In the genomic region with DNA sequence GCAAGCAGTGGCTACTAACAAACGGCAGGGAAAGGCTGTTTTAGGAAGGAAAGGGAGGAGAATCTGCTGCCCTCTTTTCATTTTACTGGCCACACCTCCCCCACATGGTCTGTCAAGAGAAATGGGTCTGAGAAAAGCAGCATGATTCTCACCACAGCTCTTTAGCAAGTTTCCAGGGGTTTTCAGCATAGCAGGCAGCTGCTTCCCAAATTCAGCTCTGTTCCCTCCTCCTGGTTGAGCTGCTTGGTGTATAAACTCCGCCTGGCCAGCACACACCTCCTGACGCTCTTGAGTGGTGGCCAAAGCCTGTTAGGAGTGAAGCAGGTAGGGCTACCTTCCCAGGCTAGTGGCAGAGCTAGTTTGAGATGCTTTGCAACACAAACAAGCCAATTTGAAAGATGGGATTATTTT, we compare ENCODE assay signal across 10 cellular contexts.
DNase-seq lines count a peak whose midpoint lies in the region; ATAC-seq and TF ChIP-seq lines count a peak whose summit lies in the region.
"Had no signal": no experiment of that assay in that cellular context is flagged by ENCODE, and none has a peak within 500 bp of the region (broad histone marks: within the 10 kb centered on the region; RNA-seq: fewer than 3 reads in every experiment).

No MANE protein-coding gene starts in this region.

- H3K4me1 ChIP-seq in lower lobe of right lung = peaks cover 15% of the 10 kb centered on the region
- H3K4me1 ChIP-seq in upper lobe of left lung = peaks cover 0 to 10% (median 10%) of the 10 kb centered on the region in 4 donors

- H3K27ac ChIP-seq in dorsolateral prefrontal cortex (peak overlapping the region in 53 of 59 donors; percentile 0 to 79 (median 60)), lower lobe of right lung (no peak overlapping the region), upper lobe of left lung (peak overlapping the region in 1 of 4 donors; percentile 3)

- WGBS in upper lobe of left lung, 2 donors = 0 to 9% methylated on average over 3 of the region's 3 CpGs

- no peak for TF ChIP-seq POLR2A in upper lobe of left lung (IDR thresholded peaks at IDR 0.05)

- H3K4me3 ChIP-seq in dorsolateral prefrontal cortex (peak overlapping the region in 35 of 59 donors; percentile 4 to 51 (median 27)), lower lobe of right lung (peak overlapping the region; percentile 44), upper lobe of left lung (peak overlapping the region in 3 of 4 donors; percentile 24 to 45 (median 42))

- DNase-seq in NCI-H1417 (lab: John Stamatoyannopoulos, UW) (peak; percentile 42 to 72 (median 71)), NCI-H1417 treated with DMSO at 0.1 percent for 48 hours (lab: John Stamatoyannopoulos, UW) (no peak), dorsolateral prefrontal cortex (peak in 5 of 10 donors; percentile 10 to 46 (median 32)), lower lobe of right lung (peak; percentile 45), upper lobe of left lung (peak in 1 of 2 donors; percentile 55), HuH-7 (ENCODE audit: low spot score) (no peak), KG1 (lab: John Stamatoyannopoulos, UW) (no peak), T-helper 9 cell (no peak)
- DNase-seq: activated CD4-positive, alpha-beta T cell treated with anti-CD3 and anti-CD28 coated beads, Interleukin-2, amount 50 U/mL, for 1 hour; HFFc6 had no signal

- no peaks in the 10 kb centered on the region for H3K36me3 ChIP-seq in lower lobe of right lung
- H3K36me3 ChIP-seq in upper lobe of left lung = no peaks in the 10 kb centered on the region

- ATAC-seq in lower lobe of right lung (peak; percentile 83 to 86), upper lobe of left lung (ENCODE audit: low FRiP score in 2 of 2) (peak; percentile 73 to 84)

- peak in 2 of 56 donors; percentile 7 to 9 for TF ChIP-seq CTCF in dorsolateral prefrontal cortex (IDR thresholded peaks at IDR 0.05 in 54 of 56, conservative IDR thresholded peaks at IDR 0.05 in 2 of 56; ENCODE audit: low read depth in 1 of 56, partially characterized antibody in 56 of 56)
- TF ChIP-seq CTCF in lower lobe of right lung (IDR thresholded peaks at IDR 0.05) = no peak
- TF ChIP-seq CTCF in upper lobe of left lung (IDR thresholded peaks at IDR 0.05) = no peak

- intact Hi-C loops in dorsolateral prefrontal cortex (cut with DNase I) = loop anchor here (5.0 to 10.0 kb wide), 3 partner anchors 32 to 93 kb away; no protein-coding TSS in a partner anchor
- intact Hi-C loops in lower lobe of right lung (cut with DNase I) = no loop called here

- no peaks in the 10 kb centered on the region for H3K9me3 ChIP-seq in lower lobe of right lung
- H3K9me3 ChIP-seq in upper lobe of left lung = no peaks in the 10 kb centered on the region

- no peak for TF ChIP-seq EP300 in upper lobe of left lung (IDR thresholded peaks at IDR 0.05)

- H3K27me3 ChIP-seq in dorsolateral prefrontal cortex = no peaks in the 10 kb centered on the region
- no peaks in the 10 kb centered on the region for H3K27me3 ChIP-seq in lower lobe of right lung (ENCODE audit: low read depth)
- no peaks in the 10 kb centered on the region for H3K27me3 ChIP-seq in upper lobe of left lung

Comparison
In these comparisons a context has a peak if more than half of its experiments do, and no peak if none do; other contexts are left out.
1. DNase-seq: peak in NCI-H1417 (3 of 3) and lower lobe of right lung (single experiment); none in NCI-H1417 treated with DMSO at 0.1 percent for 48 hours (single experiment), HuH-7 (single experiment), KG1 (single experiment) and T-helper 9 cell (single experiment).
2. Peak in every context shown above with its lines, with median percentiles within 50 percentile points of each other: H3K4me3 ChIP-seq.